ENCODE assay signal across 1 cellular context in the genomic region with DNA sequence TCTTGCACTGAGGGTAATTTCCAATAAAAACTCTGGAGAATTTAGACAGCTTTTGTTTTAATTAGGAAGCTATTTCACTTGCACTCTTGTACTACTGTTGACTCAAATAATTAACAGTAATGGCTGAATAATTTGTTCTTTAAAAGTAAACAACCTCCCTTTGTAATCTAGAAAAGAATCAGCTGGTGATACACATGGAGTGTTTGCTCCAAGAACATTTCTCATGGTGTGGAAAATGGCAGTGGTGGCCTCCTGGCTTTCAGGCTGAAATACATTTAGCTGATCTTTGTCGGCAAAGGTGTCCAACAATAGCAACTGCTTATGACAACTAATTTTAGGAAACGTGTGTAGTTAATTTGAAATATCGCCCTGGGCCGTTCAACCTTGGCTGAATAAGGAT.
TF ChIP-seq lines count a peak whose summit lies in the region.

No MANE protein-coding gene starts in this region.

TF ChIP-seq in endothelial cell of umbilical vein, 7 proteins besides CTCF, POLR2A, EP300 and RAD21:
- TF ChIP-seq GATA2 (IDR thresholded peaks at IDR 0.05; ENCODE audit: insufficient read depth, insufficient read length, low read depth, low read length) = no peak
- TF ChIP-seq POLR2AphosphoS5 (IDR thresholded peaks at IDR 0.05; ENCODE audit: insufficient read depth, low read depth, low read length) = no peak
- TF ChIP-seq, protein P1, sequence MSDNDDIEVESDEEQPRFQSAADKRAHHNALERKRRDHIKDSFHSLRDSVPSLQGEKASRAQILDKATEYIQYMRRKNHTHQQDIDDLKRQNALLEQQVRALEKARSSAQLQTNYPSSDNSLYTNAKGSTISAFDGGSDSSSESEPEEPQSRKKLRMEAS (IDR thresholded peaks at IDR 0.05; ENCODE audit: insufficient read depth, insufficient read length) = no peak
- TF ChIP-seq FOS (IDR thresholded peaks at IDR 0.05; ENCODE audit: borderline replicate concordance, insufficient read depth, low read length) = no peak
- no peak for TF ChIP-seq JUN (IDR thresholded peaks at IDR 0.05; ENCODE audit: borderline replicate concordance, insufficient read depth, insufficient read length, low read depth)
- TF ChIP-seq MYC (IDR thresholded peaks at IDR 0.05; ENCODE audit: low read depth, low read length) = no peak
